1 cellular context compared by ENCODE assay signal in genomic region chr18:13136056-13136688, GRCh38.
TF ChIP-seq lines count a peak whose summit lies in the region.

No MANE protein-coding gene starts in this region.

TF ChIP-seq in GM23338, 12 proteins besides CTCF, POLR2A, EP300 and RAD21 (continued from another document):
- no peak for TF ChIP-seq ZNF462 (CRISPR knock-in tag; IDR thresholded peaks at IDR 0.05)
- no peak for TF ChIP-seq EZH2 (IDR thresholded peaks at IDR 0.05; ENCODE audit: low read depth, unreplicated experiment)
- no peak for TF ChIP-seq REST (IDR thresholded peaks at IDR 0.05; ENCODE audit: unreplicated experiment)
- TF ChIP-seq NANOG (IDR thresholded peaks at IDR 0.05; ENCODE audit: borderline replicate concordance), result no peak
- no peak for TF ChIP-seq ZNF114 (CRISPR knock-in tag; IDR thresholded peaks at IDR 0.05)
- no peak for TF ChIP-seq EZH2phosphoT487 (IDR thresholded peaks at IDR 0.05; ENCODE audit: unreplicated experiment)
- no peak for TF ChIP-seq POLR2AphosphoS5 (IDR thresholded peaks at IDR 0.05; ENCODE audit: low read depth)
